In genomic region chr14:100145682-100146464, GRCh38 we compare ENCODE assay signal across 17 cellular contexts. TPM values are rescaled to one million over a fixed set of nuclear protein-coding genes. Genes with fewer than 3 reads are reported as not detected.
DNase-seq lines count a peak whose midpoint lies in the region; ATAC-seq and TF ChIP-seq lines count a peak whose summit lies in the region.
"Had no signal": no experiment of that assay in that cellular context is flagged by ENCODE, and none has a peak within 500 bp of the region (broad histone marks: within the 10 kb centered on the region; RNA-seq: fewer than 3 reads in every experiment).

No MANE protein-coding gene starts in this region.

- H3K4me1 ChIP-seq in breast epithelium (peaks cover 13 to 22% of the 10 kb centered on the region in 2 donors), mammary epithelial cell (ENCODE audit: insufficient read depth, low read length) (peaks cover 14% of the 10 kb centered on the region), mucosa of descending colon (ENCODE audit: low read depth) (peaks cover 75% of the 10 kb centered on the region), esophagus squamous epithelium (peaks cover 34 to 97% (median 48%) of the 10 kb centered on the region in 3 donors)
- H3K4me1 ChIP-seq: psoas muscle had no signal

- peak in 1 of 2 donors; percentile 3 for ATAC-seq in activated naive CD4-positive, alpha-beta T cell treated with anti-CD3 and anti-CD28 coated beads, Interleukin-2, amount 50 U/mL, for 72 hours
- ATAC-seq in mucosa of descending colon (peak; percentile 1), HG03108 (IDR thresholded peaks at IDR 0.05; ENCODE audit: unreplicated experiment) (no peak), HG03139 (IDR thresholded peaks at IDR 0.05; ENCODE audit: unreplicated experiment) (no peak)
- ATAC-seq: natural killer cell treated with Interleukin-12 subunit alpha and Interleukin-12 subunit beta and Interleukin-15 and Interleukin-18, amount 100 ng/mL, for 72 hours had no signal

- no peak overlapping the region for H3K9ac ChIP-seq in mammary epithelial cell (ENCODE audit: insufficient read depth, low read length)

- H3K27ac ChIP-seq in breast epithelium (peak overlapping the region; percentile 25 to 43), mammary epithelial cell (ENCODE audit: insufficient read depth, low read depth, low read length) (no peak overlapping the region), esophagus squamous epithelium (peak overlapping the region in 2 of 4 donors; percentile 7 to 49)
- H3K27ac ChIP-seq: esophagus muscularis mucosa, psoas muscle had no signal

- H4K20me1 ChIP-seq in mammary epithelial cell (ENCODE audit: insufficient read depth, low read length), result no peaks in the 10 kb centered on the region

- TF ChIP-seq POLR2A in breast epithelium (IDR thresholded peaks at IDR 0.05) (no peak), esophagus squamous epithelium (IDR thresholded peaks at IDR 0.05) (no peak)

- H3K4me2 ChIP-seq in mammary epithelial cell (ENCODE audit: insufficient read depth, low read depth, low read length), result no peak overlapping the region

- DNase-seq in breast epithelium (ENCODE audit: low spot score in 2 of 2), result no peak
- no peak for DNase-seq in mammary epithelial cell
- no peak for DNase-seq in activated naive CD4-positive, alpha-beta T cell treated with anti-CD3 and anti-CD28 coated beads, Interleukin-2, amount 50 U/mL, for 72 hours (ENCODE audit: low spot score in 2 of 2)
- DNase-seq in mucosa of descending colon, result peak in 1 of 3 donors; percentile 64
- no peak for DNase-seq in amniotic stem cell (lab: John Stamatoyannopoulos, UW)
- no peak for DNase-seq in esophagus squamous epithelium (lab: John Stamatoyannopoulos, UW)
- DNase-seq: ACHN; activated CD4-positive, alpha-beta T cell treated with anti-CD3 and anti-CD28 coated beads for 1 hour; activated CD8-positive, alpha-beta memory T cell treated with anti-CD3 and anti-CD28 coated beads, Interleukin-2, amount 50 U/mL, for 48 hours; NCI-H1694 treated with DMSO at 0.1 percent for 48 hours; NCI-H226; psoas muscle had no signal

- dilution Hi-C loops in mammary epithelial cell (cut with HindIII; ENCODE audit: low sequenced_read_pairs), result no loop called here

- no peaks in the 10 kb centered on the region for H3K36me3 Mint-ChIP-seq in activated naive CD4-positive, alpha-beta T cell treated with anti-CD3 and anti-CD28 coated beads, Interleukin-2, amount 50 U/mL, for 72 hours
- H3K36me3 Mint-ChIP-seq: natural killer cell treated with Interleukin-12 subunit alpha and Interleukin-12 subunit beta and Interleukin-15 and Interleukin-18, amount 100 ng/mL, for 72 hours had no signal

- CTCF ChIA-PET in mammary epithelial cell (lab: Charles Lee; ENCODE audit: low non-redundant PET), result no interaction called here

- no peak overlapping the region for H2AFZ ChIP-seq in mammary epithelial cell (ENCODE audit: low read depth, low read length)

- peak overlapping the region; percentile 50 to 83 for H3K27ac Mint-ChIP-seq in activated naive CD4-positive, alpha-beta T cell treated with anti-CD3 and anti-CD28 coated beads, Interleukin-2, amount 50 U/mL, for 72 hours
- H3K27ac Mint-ChIP-seq: natural killer cell treated with Interleukin-12 subunit alpha and Interleukin-12 subunit beta and Interleukin-15 and Interleukin-18, amount 100 ng/mL, for 72 hours had no signal

- no peaks in the 10 kb centered on the region for H3K79me2 ChIP-seq in mammary epithelial cell (ENCODE audit: insufficient read depth, low read length)

- no peaks in the 10 kb centered on the region for H3K27me3 ChIP-seq in breast epithelium
- H3K27me3 ChIP-seq in mammary epithelial cell (ENCODE audit: insufficient read depth, low read length), result no peaks in the 10 kb centered on the region
- H3K27me3 ChIP-seq in esophagus squamous epithelium, result no peaks in the 10 kb centered on the region

- H3K36me3 ChIP-seq in breast epithelium (no peaks in the 10 kb centered on the region), mammary epithelial cell (ENCODE audit: insufficient read depth, low read length) (no peaks in the 10 kb centered on the region), mucosa of descending colon (ENCODE audit: low read depth) (no peaks in the 10 kb centered on the region), esophagus squamous epithelium (peaks cover 0 to 64% (median 9%) of the 10 kb centered on the region in 3 donors)

- in situ Hi-C loops in mammary epithelial cell (cut with MboI; ENCODE audit: low sequenced_read_pairs in 2 of 2), result no loop called here

- 93% methylated on average over 20 of the region's 27 CpGs for WGBS in mammary epithelial cell (ENCODE audit: low coverage, missing lambda C conversion rate)
- 75% methylated on average over 8 of the region's 27 CpGs; no CpG with 5 or more reads in 1 of the 2 donors for WGBS in esophagus squamous epithelium, 2 donors

- intact Hi-C loops in breast epithelium (cut with DNase I; ENCODE audit: low total_unique reads) (no loop called here), mammary epithelial cell (cut with micrococcal nuclease) (no loop called here), mucosa of descending colon (cut with DNase I, micrococcal nuclease) (no loop called here), esophagus squamous epithelium (cut with DNase I) (no loop called here)

- no peak for TF ChIP-seq CTCF in breast epithelium (IDR thresholded peaks at IDR 0.05)
- TF ChIP-seq CTCF in mammary epithelial cell (conservative IDR thresholded peaks at IDR 0.05 in 1 of 2, IDR thresholded peaks at IDR 0.05 in 1 of 2; ENCODE audit: extremely low read depth in 1 of 2, insufficient read depth in 1 of 2, low read depth in 1 of 2, low read length in 2 of 2), result no peak
- TF ChIP-seq CTCF in mucosa of descending colon (IDR thresholded peaks at IDR 0.05), result no peak
- TF ChIP-seq CTCF in esophagus squamous epithelium (IDR thresholded peaks at IDR 0.05), result no peak

- H3K9me3 ChIP-seq in breast epithelium, result no peaks in the 10 kb centered on the region
- H3K9me3 ChIP-seq in mammary epithelial cell (replicated peaks; ENCODE audit: insufficient read depth, low read length), result no peaks in the 10 kb centered on the region
- H3K9me3 ChIP-seq in mucosa of descending colon, result no peaks in the 10 kb centered on the region
- H3K9me3 ChIP-seq in esophagus squamous epithelium, result no peaks in the 10 kb centered on the region
- H3K9me3 ChIP-seq: esophagus muscularis mucosa, psoas muscle had no signal

- no peak overlapping the region for H3K4me3 ChIP-seq in breast epithelium
- no peak overlapping the region for H3K4me3 ChIP-seq in mammary epithelial cell (replicated peaks in 1 of 3; ENCODE audit: insufficient read depth in 1 of 3, low read depth in 2 of 3, low read length in 3 of 3)
- no peak overlapping the region for H3K4me3 ChIP-seq in mucosa of descending colon
- no peak overlapping the region for H3K4me3 ChIP-seq in esophagus squamous epithelium
- H3K4me3 ChIP-seq: esophagus muscularis mucosa, psoas muscle had no signal

- H3K9me3 Mint-ChIP-seq in activated naive CD4-positive, alpha-beta T cell treated with anti-CD3 and anti-CD28 coated beads, Interleukin-2, amount 50 U/mL, for 72 hours, result no peaks in the 10 kb centered on the region
- H3K9me3 Mint-ChIP-seq: natural killer cell treated with Interleukin-12 subunit alpha and Interleukin-12 subunit beta and Interleukin-15 and Interleukin-18, amount 100 ng/mL, for 72 hours had no signal

- BruUV-seq in mammary epithelial cell (replicated peaks; lab: Mats Ljungman, UMichigan), result no TSS peak

RNA-seq across cellular contexts. Expression of gene DEGS2, which starts 13.6 kb away (rescaled TPM):
- 10 to 100 TPM in 2 of 3 donors, 1 to 10 TPM in 1; 1.1 to 12.0 (median 10.2) TPM for total RNA-seq in breast epithelium
- under 1 TPM; 0.17 to 0.87 TPM for total RNA-seq in mammary epithelial cell
- 0.36 TPM for polyA plus RNA-seq in mammary epithelial cell
- polyA minus RNA-seq in mammary epithelial cell, result not detected
- 1 to 10 TPM; 1.4 to 3.2 TPM for total RNA-seq in activated naive CD4-positive, alpha-beta T cell treated with anti-CD3 and anti-CD28 coated beads, Interleukin-2, amount 50 U/mL, for 72 hours
- total RNA-seq in mucosa of descending colon, result 10 to 100 TPM in 2 of 3 donors, 1 to 10 TPM in 1; 6.2 to 28.5 (median 27.9) TPM
- 100 to 1,000 TPM in 1 of 4 donors, 10 to 100 TPM in 3; 23.8 to 116 (median 27.3) TPM for total RNA-seq in esophagus squamous epithelium
- total RNA-seq: SK-MEL-5 had no signal
